21 cellular contexts compared by ENCODE assay signal in the genomic region with DNA sequence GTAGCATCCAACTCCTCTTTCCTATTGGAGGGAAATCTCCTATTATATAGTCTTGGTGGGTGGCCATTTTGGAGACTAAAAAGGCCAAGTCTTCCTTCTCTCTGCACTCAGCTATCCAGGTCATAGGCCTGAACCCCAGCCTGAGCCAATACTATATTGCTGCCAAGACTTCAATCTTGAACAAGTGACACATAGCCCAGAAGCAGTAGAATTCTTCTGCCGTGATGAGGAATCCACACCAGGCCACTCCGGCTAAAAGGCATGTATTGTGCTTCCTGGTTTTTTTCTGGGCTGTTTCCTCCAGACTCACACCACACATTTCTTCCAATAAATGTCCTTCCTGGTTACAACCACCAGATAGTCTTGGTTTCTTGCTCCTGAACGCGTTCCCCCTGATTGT. TPM values are rescaled to one million over a fixed set of nuclear protein-coding genes. Genes with fewer than 3 reads are reported as not detected.
DNase-seq lines count a peak whose midpoint lies in the region; ATAC-seq, FAIRE-seq and TF ChIP-seq lines count a peak whose summit lies in the region.
"Had no signal": no experiment of that assay in that cellular context is flagged by ENCODE, and none has a peak within 500 bp of the region (broad histone marks: within the 10 kb centered on the region; RNA-seq: fewer than 3 reads in every experiment).

No MANE protein-coding gene starts in this region.

- H3K9ac ChIP-seq in K562 (ENCODE audit: insufficient read depth in 1 of 2, low read depth in 2 of 2, low read length in 2 of 2), result no peak overlapping the region

- H3K27me3 ChIP-seq in ACC112 (ENCODE audit: insufficient read depth, low read length) (no peaks in the 10 kb centered on the region), K562 (ENCODE audit: control insufficient read depth in 2 of 2, insufficient read depth in 2 of 2, low read length in 2 of 2) (peaks cover 20 to 34% of the 10 kb centered on the region in 2 experiments; a peak in 4 of 5 replicates)
- H3K27me3 ChIP-seq: uterus had no signal

- H3K4me2 ChIP-seq in K562 (ENCODE audit: insufficient read depth, low read length), result no peak overlapping the region

- no peak for FAIRE-seq in K562 (lab: Jason Lieb, UNC)

- TF ChIP-seq CTCF in K562 (IDR thresholded peaks at IDR 0.05 in 2 of 3, conservative IDR thresholded peaks at IDR 0.05 in 1 of 3; ENCODE audit: insufficient read depth in 2 of 3, low read depth in 1 of 3, low read length in 3 of 3), result no peak

- peak; percentile 22 for DNase-seq in GM04504 (ENCODE audit: low read depth)
- DNase-seq in K562 (ENCODE audit: extremely low read depth in 1 of 4, low spot score in 3 of 4), result no peak
- peak; percentile 61 for DNase-seq in iris pigment epithelial cell (ENCODE audit: low read depth)
- DNase-seq in SHP77 treated with DMSO at 0.1 percent for 48 hours (lab: John Stamatoyannopoulos, UW), result no peak
- no peak for DNase-seq in NCI-H526 (lab: John Stamatoyannopoulos, UW)
- DNase-seq: activated B cell treated with CpG ODN at 0.5 μM for 24 hours; activated CD8-positive, alpha-beta T cell treated with anti-CD3 and anti-CD28 coated beads, Interleukin-2, amount 10 ng/mL, durations not matched to agents 7 days and 5 days; activated T-cell treated with anti-CD3 and anti-CD28 coated beads, Interleukin-2, amount 50 U/mL, for 48 hours; CD8-positive, alpha-beta memory T cell; DMS79 treated with DMSO at 0.1 percent for 48 hours; left colon; NCI-H1436; nephron progenitor cell; OCI-M1; stimulated activated CD4-positive, alpha-beta T cell treated with anti-CD3 and anti-CD28 coated beads, Interleukin-4, amount 100 ng/mL, for 24 hours; uterus had no signal

- H3K36me3 ChIP-seq in ACC112 (ENCODE audit: insufficient read depth, low read length) (no peaks in the 10 kb centered on the region), K562 (ENCODE audit: control insufficient read depth, insufficient read depth, low read length) (no peaks in the 10 kb centered on the region)
- H3K36me3 ChIP-seq: prostate gland, uterus had no signal

- TF ChIP-seq POLR2A in K562 (conservative IDR thresholded peaks at IDR 0.05), result no peak

- CTCF ChIA-PET in K562 (lab: Yijun Ruan, JAX; ENCODE audit: low intra/inter-chr PET ratio), result no interaction called here

- H2AFZ ChIP-seq in ACC112 (ENCODE audit: low read length, unreplicated experiment) (peak overlapping the region; percentile 57), K562 (ENCODE audit: low read depth, low read length) (peak overlapping the region; percentile 3; the same call in 1 of the 2 replicates)

- BruUV-seq in K562 (replicated peaks; lab: Mats Ljungman, UMichigan), result no TSS peak

- WGBS in K562 (ENCODE audit: insufficient coverage, low coverage, missing lambda C conversion rate), result 23% methylated on average over 4 of the region's 4 CpGs

- no peak for TF ChIP-seq EP300 in K562 (IDR thresholded peaks at IDR 0.05; ENCODE audit: low read length)

- H3K9me3 ChIP-seq in K562 (replicated peaks; ENCODE audit: control insufficient read depth, insufficient read depth, low read depth, low read length), result no peaks in the 10 kb centered on the region
- H3K9me3 ChIP-seq: prostate gland, uterus had no signal

- intact Hi-C loops in K562 (cut with micrococcal nuclease), result no loop called here

- H3K9me1 ChIP-seq in K562 (ENCODE audit: control insufficient read depth, insufficient read depth, low read length), result no peaks in the 10 kb centered on the region

- ATAC-seq in K562 (no peak; the same call in 2 of the 3 replicates), GM18870 (IDR thresholded peaks at IDR 0.05; ENCODE audit: unreplicated experiment) (no peak), HG03159 (IDR thresholded peaks at IDR 0.05; ENCODE audit: unreplicated experiment) (no peak)
- ATAC-seq: activated CD8-positive, alpha-beta T cell treated with anti-CD3 and anti-CD28 coated beads, Interleukin-2, amount 10 ng/mL, durations not matched to agents 7 days and 5 days; left colon had no signal

- no peaks in the 10 kb centered on the region for H4K20me1 ChIP-seq in K562 (replicated peaks; ENCODE audit: control insufficient read depth, insufficient read depth, low read length)

- peak overlapping the region; percentile 26; the same call in 1 of the 2 replicates for H3K27ac ChIP-seq in ACC112 (ENCODE audit: low read depth, low read length)
- no peak overlapping the region for H3K27ac ChIP-seq in K562 (ENCODE audit: extremely low read depth, low read depth, low read length)
- H3K27ac ChIP-seq: prostate gland, uterus had no signal

- H3K79me2 ChIP-seq in ACC112 (ENCODE audit: control insufficient read depth, insufficient read depth, low read length, unreplicated experiment), result no peaks in the 10 kb centered on the region
- no peaks in the 10 kb centered on the region for H3K79me2 ChIP-seq in K562 (ENCODE audit: control insufficient read depth, insufficient read depth, low read length)

- no peak for TF ChIP-seq RAD21 in K562 (CRISPR knock-in tag; conservative IDR thresholded peaks at IDR 0.05 in 1 of 2, IDR thresholded peaks at IDR 0.05 in 1 of 2)

- POLR2A ChIA-PET in K562 (lab: Yijun Ruan, JAX), result interaction anchor here (1.0 to 1.4 kb wide), 5 partner anchors 8 to 243 kb away, joined by 3 to 7 read pairs (median 3); partner anchors contain the start of gene ATF3

- H3K4me1 ChIP-seq in ACC112 (ENCODE audit: control insufficient read depth, insufficient read depth, low read length, unreplicated experiment), result peaks cover 17% of the 10 kb centered on the region
- peaks cover 0 to 6% of the 10 kb centered on the region in 2 experiments; a peak in 3 of 5 replicates for H3K4me1 ChIP-seq in K562 (replicated peaks in 1 of 2; ENCODE audit: control insufficient read depth in 2 of 2, insufficient read depth in 2 of 2, low read length in 2 of 2)
- H3K4me1 ChIP-seq: prostate gland, uterus had no signal

- H3K4me3 ChIP-seq in ACC112 (ENCODE audit: low read depth, low read length), result no peak overlapping the region
- no peak overlapping the region for H3K4me3 ChIP-seq in K562
- H3K4me3 ChIP-seq: coronary artery, prostate gland, uterus had no signal

- in situ Hi-C loops in K562 (cut with MboI), result no loop called here

TF ChIP-seq in K562, 482 proteins besides CTCF, POLR2A, EP300 and RAD21:
- TF ChIP-seq NFE2L1 (tag; IDR thresholded peaks at IDR 0.05; ENCODE audit: borderline replicate concordance, low read depth) (no peak), MAZ (CRISPR knock-in tag; conservative IDR thresholded peaks at IDR 0.05 in 1 of 2, IDR thresholded peaks at IDR 0.05 in 1 of 2) (no peak), SMC3 (conservative IDR thresholded peaks at IDR 0.05; ENCODE audit: insufficient read depth, low read depth, low read length) (no peak), HNRNPUL1 (IDR thresholded peaks at IDR 0.05; ENCODE audit: low read length) (no peak), ZNF778 (CRISPR knock-in tag; IDR thresholded peaks at IDR 0.05) (no peak), CBFA2T3 (IDR thresholded peaks at IDR 0.05) (no peak), SAP30 (IDR thresholded peaks at IDR 0.05; ENCODE audit: borderline replicate concordance, insufficient read depth, low read depth, low read length, poor library complexity, severe bottlenecking) (no peak), POLR3G (IDR thresholded peaks at IDR 0.05; ENCODE audit: extremely low read depth, insufficient read length, insufficient replicate concordance) (no peak), BRCA1 (IDR thresholded peaks at IDR 0.05) (no peak), BRCA1 (CRISPR knock-in tag; IDR thresholded peaks at IDR 0.05) (no peak), ZNF586 (CRISPR knock-in tag; conservative IDR thresholded peaks at IDR 0.05) (no peak), ZNF75A (CRISPR knock-in tag; IDR thresholded peaks at IDR 0.05) (no peak), CREM (IDR thresholded peaks at IDR 0.05; ENCODE audit: low read depth) (no peak), ZNF780A (CRISPR knock-in tag; IDR thresholded peaks at IDR 0.05) (no peak)

RNA-seq across cellular contexts. Expression of gene ATF3, which starts 43.0 kb away (rescaled TPM):
- 31.4 and 31.5 TPM in 2 replicates for total RNA-seq in K562 (2011; cell fraction: chromatin; rRNA removed; ENCODE audit: low replicate concordance)
- total RNA-seq in K562 (2011; cell fraction: nucleolus; rRNA removed), result 21.5 and 24.3 TPM in 2 replicates
- total RNA-seq in K562 (2011; cell fraction: nucleoplasm; rRNA removed), result 32.1 and 39.3 TPM in 2 replicates
- total RNA-seq in K562 (2014; rRNA removed), result 17.2 and 19.8 TPM in 2 replicates
- total RNA-seq in K562 (2014; rRNA removed; fragmentation: Illumina TruSeq; extraction: Trizol), result 25.9 and 32.7 TPM in 2 replicates
- total RNA-seq in K562 (2015; rRNA removed; fragmentation: Illumina TruSeq; extraction: Trizol), result 2.9 and 3.5 TPM in 2 replicates
- total RNA-seq in K562 (2021), result 21.8 and 27.6 TPM in 2 replicates
- polyA plus RNA-seq in K562 (2011; rRNA removed), result 12.0 and 13.2 TPM in 2 replicates
- 5.6 and 9.8 TPM in 2 replicates for polyA plus RNA-seq in K562 (2011; cell fraction: cytosol; rRNA removed)
- polyA plus RNA-seq in K562 (2011; cell fraction: nucleus; rRNA removed), result 15.2 and 16.0 TPM in 2 replicates
- 10.8 and 39.2 TPM in 2 replicates for polyA plus RNA-seq in K562 (2012)
- 27.6 and 32.0 TPM in 2 replicates for polyA plus RNA-seq in K562 (2014; fragmentation: Illumina TruSeq; extraction: Trizol)
- polyA plus RNA-seq in K562 (2014; fragmentation: Nextera tagmentation; extraction: Ambion mirVana), result 1 to 10 TPM; 6.1 to 6.8 TPM
- 26.2 and 28.2 TPM in 2 replicates for polyA plus RNA-seq in K562 (2014; rRNA removed)
- 12.2 and 14.3 TPM in 2 replicates for polyA minus RNA-seq in K562 (2011; rRNA and poly(A)+ RNA removed)
- polyA minus RNA-seq in K562 (2011; cell fraction: cytosol; rRNA and poly(A)+ RNA removed), result 4.9 and 7.1 TPM in 2 replicates
- 14.4 and 22.3 TPM in 2 replicates for polyA minus RNA-seq in K562 (2011; cell fraction: nucleus; rRNA and poly(A)+ RNA removed)
- polyA plus RNA-seq: CD8-positive, alpha-beta memory T cell had no signal

RNA-seq across cellular contexts. Expression of gene BATF3, which starts 48.1 kb away (rescaled TPM):
- total RNA-seq in K562 (2011; cell fraction: chromatin; rRNA removed; ENCODE audit: low replicate concordance), result 1.7 and 2.4 TPM in 2 replicates
- 1.3 and 1.6 TPM in 2 replicates for total RNA-seq in K562 (2011; cell fraction: nucleolus; rRNA removed)
- total RNA-seq in K562 (2011; cell fraction: nucleoplasm; rRNA removed), result 1.2 and 2.6 TPM in 2 replicates
- total RNA-seq in K562 (2014; rRNA removed) (3.4 and 3.6 TPM in 2 replicates), K562 (2014; rRNA removed; fragmentation: Illumina TruSeq; extraction: Trizol) (0.96 and 1.1 TPM in 2 replicates), K562 (2015; rRNA removed; fragmentation: Illumina TruSeq; extraction: Trizol) (0.40 and 0.57 TPM in 2 replicates), K562 (2021) (2.0 and 3.8 TPM in 2 replicates)
- polyA plus RNA-seq in K562 (2011; rRNA removed) (0.93 and 2.0 TPM in 2 replicates), K562 (2014; fragmentation: Illumina TruSeq; extraction: Trizol) (2.7 and 3.1 TPM in 2 replicates), K562 (2014; fragmentation: Nextera tagmentation; extraction: Ambion mirVana) (under 1 TPM; 0.51 to 0.57 TPM), K562 (2014; rRNA removed) (3.8 and 5.2 TPM in 2 replicates)
- polyA plus RNA-seq in K562 (2011; cell fraction: cytosol; rRNA removed), result 0.68 and 4.4 TPM in 2 replicates
- 0.48 and 0.71 TPM in 2 replicates for polyA plus RNA-seq in K562 (2011; cell fraction: nucleus; rRNA removed)
- polyA plus RNA-seq in K562 (2012), result 1.9 and 8.3 TPM in 2 replicates
- 0.18 and 0.25 TPM in 2 replicates for polyA minus RNA-seq in K562 (2011; rRNA and poly(A)+ RNA removed)
- polyA minus RNA-seq in K562 (2011; cell fraction: cytosol; rRNA and poly(A)+ RNA removed), result 1.1 TPM in 1 of 2 replicates, not detected in the other
- polyA minus RNA-seq in K562 (2011; cell fraction: nucleus; rRNA and poly(A)+ RNA removed), result 0.11 and 0.54 TPM in 2 replicates

Comparison
In these comparisons a context has a peak if more than half of its experiments do, and no peak if none do; other contexts are left out.
1. DNase-seq: peak in GM04504 (single experiment) and iris pigment epithelial cell (single experiment); none in K562 (0 of 4), SHP77 treated with DMSO at 0.1 percent for 48 hours (single experiment) and NCI-H526 (0 of 2).